2 cellular contexts compared by ENCODE assay signal in the genomic region with DNA sequence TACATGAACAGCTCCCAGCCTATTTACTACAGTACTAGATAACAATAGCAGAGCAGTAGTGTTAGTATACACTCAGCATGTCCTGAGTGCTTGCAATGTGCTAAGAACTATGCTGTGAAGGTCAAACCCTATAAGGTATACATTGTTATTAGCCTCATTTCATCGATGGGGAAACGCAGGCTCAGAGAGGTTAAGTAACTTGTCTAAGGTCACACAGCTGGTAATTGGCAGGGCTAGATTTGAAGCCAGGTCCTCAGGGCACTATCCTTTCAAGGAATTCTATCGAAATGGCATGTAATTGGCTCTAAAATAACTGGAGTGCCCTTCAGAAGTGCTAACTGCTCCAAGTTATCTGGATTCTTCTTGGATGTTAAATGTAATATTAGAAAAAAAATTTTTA.
TF ChIP-seq lines count a peak whose summit lies in the region.

No MANE protein-coding gene starts in this region.

TF ChIP-seq in A549, 52 proteins besides CTCF, POLR2A, EP300 and RAD21:
- peak; percentile 47 for TF ChIP-seq ZFP36 (IDR thresholded peaks at IDR 0.05; ENCODE audit: borderline replicate concordance, partially characterized antibody)
- TF ChIP-seq CHD4 (IDR thresholded peaks at IDR 0.05; ENCODE audit: borderline replicate concordance) = no peak

TF ChIP-seq in H1, 55 proteins besides CTCF, POLR2A, EP300 and RAD21 (continued from another document):
- TF ChIP-seq KDM1A (IDR thresholded peaks at IDR 0.05; ENCODE audit: borderline replicate concordance, low read length) (peak; percentile 77), HDAC2 (IDR thresholded peaks at IDR 0.05; ENCODE audit: borderline replicate concordance in 1 of 2, low read depth in 2 of 2, low read length in 2 of 2) (no peak), KDM5A (IDR thresholded peaks at IDR 0.05; ENCODE audit: low read length) (no peak)
